ENCODE assay signal across 8 cellular contexts in genomic region chr7:98879198-98879988, GRCh38. TPM values are rescaled to one million over a fixed set of nuclear protein-coding genes. Genes with fewer than 3 reads are reported as not detected.
DNase-seq lines count a peak whose midpoint lies in the region; ATAC-seq and TF ChIP-seq lines count a peak whose summit lies in the region.

No MANE protein-coding gene starts in this region.

- H3K4me3 Mint-ChIP-seq in activated CD8-positive, alpha-beta memory T cell treated with anti-CD3 and anti-CD28 coated beads, Interleukin-2, amount 10 ng/mL, durations not matched to agents 7 days and 5 days = peak overlapping the region; percentile 88
- peak overlapping the region; percentile 94 for H3K4me3 Mint-ChIP-seq in nephron progenitor cell

- peaks cover 3% of the 10 kb centered on the region for H3K27me3 Mint-ChIP-seq in activated CD8-positive, alpha-beta memory T cell treated with anti-CD3 and anti-CD28 coated beads, Interleukin-2, amount 10 ng/mL, durations not matched to agents 7 days and 5 days
- peaks cover 5% of the 10 kb centered on the region for H3K27me3 Mint-ChIP-seq in nephron progenitor cell (ENCODE audit: low read depth, poor library complexity)

- CTCF ChIA-PET in activated CD8-positive, alpha-beta memory T cell treated with anti-CD3 and anti-CD28 coated beads, Interleukin-2, amount 10 ng/mL, durations not matched to agents 7 days and 5 days (lab: Charles Lee) = interaction anchor here (0.5 to 1.7 kb wide), 18 partner anchors 8 to 677 kb away, joined by 3 to 9 read pairs (median 4); partner anchors contain the start of gene TMEM130

- no peaks in the 10 kb centered on the region for H3K9me3 ChIP-seq in tibial artery

- ATAC-seq in HG02870 (IDR thresholded peaks at IDR 0.05; ENCODE audit: unreplicated experiment) = peak; percentile 81
- ATAC-seq in activated CD8-positive, alpha-beta memory T cell treated with anti-CD3 and anti-CD28 coated beads, Interleukin-2, amount 10 ng/mL, durations not matched to agents 7 days and 5 days = peak; percentile 76

- H3K36me3 Mint-ChIP-seq in activated CD8-positive, alpha-beta memory T cell treated with anti-CD3 and anti-CD28 coated beads, Interleukin-2, amount 10 ng/mL, durations not matched to agents 7 days and 5 days = peaks cover 13% of the 10 kb centered on the region
- H3K36me3 Mint-ChIP-seq in nephron progenitor cell (ENCODE audit: low read depth) = peaks cover 25% of the 10 kb centered on the region

- H3K27ac Mint-ChIP-seq in activated CD8-positive, alpha-beta memory T cell treated with anti-CD3 and anti-CD28 coated beads, Interleukin-2, amount 10 ng/mL, durations not matched to agents 7 days and 5 days = peak overlapping the region; percentile 95
- no peak overlapping the region for H3K27ac Mint-ChIP-seq in nephron progenitor cell

- no peaks in the 10 kb centered on the region for H3K9me3 Mint-ChIP-seq in activated CD8-positive, alpha-beta memory T cell treated with anti-CD3 and anti-CD28 coated beads, Interleukin-2, amount 10 ng/mL, durations not matched to agents 7 days and 5 days (ENCODE audit: low read depth)
- no peaks in the 10 kb centered on the region for H3K9me3 Mint-ChIP-seq in nephron progenitor cell

- peak overlapping the region; percentile 56 for H3K27ac ChIP-seq in epithelial cell of prostate
- peak overlapping the region; percentile 87 to 95 for H3K27ac ChIP-seq in tibial artery

- H3K27me3 ChIP-seq in tibial artery = no peaks in the 10 kb centered on the region

- H3K4me1 Mint-ChIP-seq in activated CD8-positive, alpha-beta memory T cell treated with anti-CD3 and anti-CD28 coated beads, Interleukin-2, amount 10 ng/mL, durations not matched to agents 7 days and 5 days = peaks cover 22% of the 10 kb centered on the region
- H3K4me1 Mint-ChIP-seq in nephron progenitor cell = peaks cover 31% of the 10 kb centered on the region

- intact Hi-C loops in tibial artery (cut with DNase I; ENCODE audit: low total_unique reads) = no loop called here

- H3K36me3 ChIP-seq in tibial artery = peaks cover 13 to 36% (median 20%) of the 10 kb centered on the region in 3 donors

- H3K4me3 ChIP-seq in tibial artery = peak overlapping the region; percentile 72 to 94

- DNase-seq in SIG-M5 treated with dmso at 0.1 percent for 504 hours (lab: John Stamatoyannopoulos, UW; ENCODE audit: unreplicated experiment) = peak; percentile 70
- no peak for DNase-seq in SIG-M5 (lab: John Stamatoyannopoulos, UW)
- DNase-seq in NCI-H510A (lab: John Stamatoyannopoulos, UW) = peak; percentile 24
- DNase-seq in activated CD8-positive, alpha-beta memory T cell treated with anti-CD3 and anti-CD28 coated beads, Interleukin-2, amount 10 ng/mL, durations not matched to agents 7 days and 5 days = peak; percentile 88
- no peak for DNase-seq in epithelial cell of prostate (ENCODE audit: low read depth, low spot score)
- DNase-seq in nephron progenitor cell = no peak
- DNase-seq in tibial artery = no peak

- TF ChIP-seq CTCF in nephron progenitor cell (IDR thresholded peaks at IDR 0.05) (peak; percentile 38), tibial artery (IDR thresholded peaks at IDR 0.05) (no peak)

- peaks cover 0 to 23% (median 14%) of the 10 kb centered on the region in 4 donors for H3K4me1 ChIP-seq in tibial artery

RNA-seq across cellular contexts. Expression of gene TRRAP, which starts 1.1 kb away (rescaled TPM):
- 10 to 100 TPM; 56.2 to 56.8 TPM for total RNA-seq in activated CD8-positive, alpha-beta memory T cell treated with anti-CD3 and anti-CD28 coated beads, Interleukin-2, amount 10 ng/mL, durations not matched to agents 7 days and 5 days

RNA-seq across cellular contexts. Expression of gene TMEM130, which starts 9.6 kb away (rescaled TPM):
- not detected for total RNA-seq in activated CD8-positive, alpha-beta memory T cell treated with anti-CD3 and anti-CD28 coated beads, Interleukin-2, amount 10 ng/mL, durations not matched to agents 7 days and 5 days

Comparison
In these comparisons a context has a peak if more than half of its experiments do, and no peak if none do; other contexts are left out.
1. DNase-seq: peak in SIG-M5 treated with dmso at 0.1 percent for 504 hours (single experiment), NCI-H510A (single experiment) and activated CD8-positive, alpha-beta memory T cell treated with anti-CD3 and anti-CD28 coated beads, Interleukin-2, amount 10 ng/mL, durations not matched to agents 7 days and 5 days (single experiment); none in SIG-M5 (single experiment), epithelial cell of prostate (single experiment), nephron progenitor cell (single experiment) and tibial artery (0 of 2).